In the genomic region with DNA sequence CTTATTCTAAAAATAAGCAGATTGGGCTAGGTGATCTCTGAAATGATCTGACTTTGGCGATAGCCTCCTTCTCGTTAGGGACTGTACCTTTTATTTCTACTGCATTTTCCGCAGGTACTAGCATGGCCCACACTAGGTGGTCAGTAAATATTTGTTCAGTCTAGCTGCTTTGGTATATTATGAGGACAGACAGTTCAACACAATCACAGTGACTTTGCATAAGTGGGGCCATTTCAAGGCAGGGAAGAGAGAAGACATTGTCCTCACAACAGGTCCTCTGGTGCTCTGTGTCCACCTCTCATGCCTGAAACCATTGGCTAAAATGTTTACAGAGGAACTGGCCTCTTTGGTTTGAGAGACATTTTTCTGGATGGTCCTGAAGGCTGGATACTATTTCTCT, we compare ENCODE assay signal across 27 cellular contexts. TPM values are rescaled to one million over a fixed set of nuclear protein-coding genes. Genes with fewer than 3 reads are reported as not detected.
"Had no signal": no experiment of that assay in that cellular context is flagged by ENCODE, and none has a peak within 500 bp of the region (broad histone marks: within the 10 kb centered on the region; RNA-seq: fewer than 3 reads in every experiment).

No MANE protein-coding gene starts in this region.

- H3K4me3 ChIP-seq: coronary artery, esophagus muscularis mucosa, thoracic aorta had no signal

- H3K9me3 ChIP-seq: esophagus muscularis mucosa, thoracic aorta had no signal

- H3K4me1 Mint-ChIP-seq: mesothelial cell of epicardium had no signal

- H3K27me3 ChIP-seq: esophagus muscularis mucosa had no signal

- DNase-seq: activated CD4-positive, alpha-beta T cell treated with anti-CD3 and anti-CD28 coated beads for 4 hours; activated CD4-positive, alpha-beta T cell treated with anti-CD3 and anti-CD28 coated beads, Interleukin-2, amount 50 U/mL, for 48 hours; activated CD4-positive, CD25-positive, alpha-beta regulatory T cell; activated naive CD4-positive, alpha-beta T cell treated with Interleukin-2 at 50 U/mL for 16 hours; activated naive CD8-positive, alpha-beta T cell treated with anti-CD3 and anti-CD28 coated beads, Interleukin-2, amount 10 ng/mL, durations not matched to agents 7 days and 5 days; activated T-cell treated with anti-CD3 and anti-CD28 coated beads, Interleukin-2, amount 50 U/mL, for 48 hours; amniotic stem cell; glutamatergic neuron; hippocampal formation; kidney glomerular epithelial cell; left ventricle myocardium superior; mammary epithelial cell; naive thymus-derived CD8-positive, alpha-beta T cell; retina; stimulated activated CD4-positive, alpha-beta T cell treated with anti-CD3 and anti-CD28 coated beads, Interleukin-2, amount 100 ng/mL, for 48 hours; stimulated activated CD8-positive, alpha-beta memory T cell treated with anti-CD3 and anti-CD28 coated beads, Interleukin-4, amount 100 ng/mL, for 48 hours; stimulated activated naive B cell treated with anti-CD40 and anti-IgM and Interleukin-4, amounts not matched to agents 10 μg/mL and 1 μg/mL and 100 μg/mL, for 72 hours had no signal

- H3K36me3 ChIP-seq: esophagus muscularis mucosa, thoracic aorta had no signal

- H3K4me3 Mint-ChIP-seq: activated naive CD8-positive, alpha-beta T cell treated with anti-CD3 and anti-CD28 coated beads, Interleukin-2, amount 10 ng/mL, durations not matched to agents 7 days and 5 days; mesothelial cell of epicardium; naive thymus-derived CD8-positive, alpha-beta T cell; stimulated activated naive B cell treated with anti-CD40 and anti-IgM and Interleukin-4, amounts not matched to agents 10 μg/mL and 1 μg/mL and 100 μg/mL, for 72 hours; type B pancreatic cell had no signal

- H3K27ac ChIP-seq: coronary artery, esophagus muscularis mucosa, thoracic aorta had no signal

- H3K9me3 Mint-ChIP-seq: naive thymus-derived CD8-positive, alpha-beta T cell; type B pancreatic cell had no signal

- H3K27ac Mint-ChIP-seq: mesothelial cell of epicardium; naive thymus-derived CD8-positive, alpha-beta T cell; stimulated activated naive B cell treated with anti-CD40 and anti-IgM and Interleukin-4, amounts not matched to agents 10 μg/mL and 1 μg/mL and 100 μg/mL, for 72 hours; type B pancreatic cell had no signal

- ATAC-seq: naive thymus-derived CD8-positive, alpha-beta T cell; stimulated activated naive B cell treated with anti-CD40 and anti-IgM and Interleukin-4, amounts not matched to agents 10 μg/mL and 1 μg/mL and 100 μg/mL, for 72 hours had no signal

- H3K36me3 Mint-ChIP-seq: mesothelial cell of epicardium; naive thymus-derived CD8-positive, alpha-beta T cell; stimulated activated naive B cell treated with anti-CD40 and anti-IgM and Interleukin-4, amounts not matched to agents 10 μg/mL and 1 μg/mL and 100 μg/mL, for 72 hours had no signal

RNA-seq across cellular contexts. Expression of a gene that starts 2.8 kb away (rescaled TPM):
- total RNA-seq: activated CD8-positive, alpha-beta memory T cell treated with anti-CD3 and anti-CD28 coated beads for 36 hours; activated naive CD8-positive, alpha-beta T cell treated with anti-CD3 and anti-CD28 coated beads, Interleukin-2, amount 10 ng/mL, durations not matched to agents 7 days and 5 days; bronchial epithelial cell; esophagus muscularis mucosa; frontal cortex; left ventricle myocardium superior; mammary epithelial cell; mesothelial cell of epicardium; naive thymus-derived CD8-positive, alpha-beta T cell; osteoblast; posterior vena cava; thoracic aorta had no signal
- polyA plus RNA-seq: mammary epithelial cell; naive thymus-derived CD8-positive, alpha-beta T cell had no signal
